Comparison of ENCODE assay signal across 8 cellular contexts in the genomic region with DNA sequence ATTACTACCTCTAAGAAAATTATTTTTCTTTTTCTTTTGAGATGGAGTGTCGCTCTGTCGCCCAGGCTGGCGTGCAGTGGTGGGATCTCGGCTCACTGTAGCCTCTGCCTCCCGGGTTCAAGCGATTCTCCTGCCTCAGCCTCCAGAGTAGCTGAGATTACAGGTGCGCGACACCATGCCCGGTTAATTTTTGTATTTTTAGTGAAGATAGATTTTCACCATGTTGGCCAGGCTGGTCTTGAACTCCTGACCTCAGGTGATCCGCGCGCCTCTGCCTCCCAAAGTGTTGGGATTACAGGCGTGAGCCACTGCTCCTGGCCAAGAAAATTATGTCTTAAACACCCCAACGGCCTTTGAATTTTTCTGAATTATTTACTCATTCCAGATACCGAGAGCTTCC. TPM values are rescaled to one million over a fixed set of nuclear protein-coding genes. Genes with fewer than 3 reads are reported as not detected.
DNase-seq lines count a peak whose midpoint lies in the region; ATAC-seq, FAIRE-seq and TF ChIP-seq lines count a peak whose summit lies in the region.
"Not testable (repeated sequence)": the region's sequence is repeated elsewhere in the genome, so short reads cannot be mapped to it uniquely, and the experiment has no call there.

No MANE protein-coding gene starts in this region.

- H2AFZ ChIP-seq in hepatocyte: peak overlapping the region; percentile 86

- H3K4me2 ChIP-seq in A549 (peak overlapping the region; percentile 92), hepatocyte (peak overlapping the region; percentile 77)

- CTCF ChIA-PET in A549 (lab: Yijun Ruan, JAX): interaction anchor here (0.7 to 2.7 kb wide), 6 partner anchors 101 to 252 kb away, joined by 3 to 11 read pairs (median 3); a partner anchor contains a TSS
- CTCF ChIA-PET in T-cell (lab: Charles Lee): not testable (repeated sequence)

- H3K27ac ChIP-seq in A549: peak overlapping the region; percentile 82 to 95
- H3K27ac ChIP-seq in cingulate gyrus (ENCODE audit: low read depth, low read length): peak overlapping the region; percentile 83
- peak overlapping the region; percentile 87 for H3K27ac ChIP-seq in hepatocyte

- TF ChIP-seq RAD21 in A549 (conservative IDR thresholded peaks at IDR 0.05 in 1 of 2, IDR thresholded peaks at IDR 0.05 in 1 of 2): not testable (repeated sequence)

- not testable (repeated sequence) for H3K9me3 Mint-ChIP-seq in IgD-negative memory B cell; T-cell; activated T-helper 2 cell treated with anti-CD3 and anti-CD28 coated beads, Interferon-gamma antibody, Interleukin-2, Interleukin-4, amounts not matched to agents 10 μg/mL and 5 μg/mL and 100 μg/mL, durations not matched to agents 14 hours and 24 hours and 36 hours; natural killer cell treated with Interleukin-12 subunit alpha and Interleukin-12 subunit beta and Interleukin-15 and Interleukin-18, amount 100 ng/mL, for 72 hours; stimulated activated effector memory CD8-positive, alpha-beta T cell treated with anti-CD3 and anti-CD28 coated beads, Interleukin-12 subunit alpha, Interleukin-12 subunit beta, amount 100 ng/mL, for 72 hours

- intact Hi-C loops in activated T-helper 2 cell treated with anti-CD3 and anti-CD28 coated beads, Interferon-gamma antibody, Interleukin-2, Interleukin-4, amounts not matched to agents 10 μg/mL and 5 μg/mL and 100 μg/mL, durations not matched to agents 14 hours and 24 hours and 36 hours (cut with micrococcal nuclease): not testable (repeated sequence)

- H3K36me3 ChIP-seq in hepatocyte (replicated peaks; ENCODE audit: insufficient read depth, low read depth): not testable (repeated sequence)

- not testable (repeated sequence) for H3K4me3 ChIP-seq in A549, hepatocyte

- not testable (repeated sequence) for TF ChIP-seq EP300 in A549 (IDR thresholded peaks at IDR 0.05)

- peaks cover 33 to 43% (median 41%) of the 10 kb centered on the region in 3 donors for H3K4me1 Mint-ChIP-seq in IgD-negative memory B cell
- peaks cover 55 to 59% (median 57%) of the 10 kb centered on the region in 3 donors for H3K4me1 Mint-ChIP-seq in T-cell
- peaks cover 41% of the 10 kb centered on the region for H3K4me1 Mint-ChIP-seq in activated T-helper 2 cell treated with anti-CD3 and anti-CD28 coated beads, Interferon-gamma antibody, Interleukin-2, Interleukin-4, amounts not matched to agents 10 μg/mL and 5 μg/mL and 100 μg/mL, durations not matched to agents 14 hours and 24 hours and 36 hours (ENCODE audit: low read depth)
- H3K4me1 Mint-ChIP-seq in natural killer cell treated with Interleukin-12 subunit alpha and Interleukin-12 subunit beta and Interleukin-15 and Interleukin-18, amount 100 ng/mL, for 72 hours (ENCODE audit: low read depth in 2 of 2): peaks cover 28 to 42% of the 10 kb centered on the region in 2 donors
- peaks cover 43% of the 10 kb centered on the region for H3K4me1 Mint-ChIP-seq in stimulated activated effector memory CD8-positive, alpha-beta T cell treated with anti-CD3 and anti-CD28 coated beads, Interleukin-12 subunit alpha, Interleukin-12 subunit beta, amount 100 ng/mL, for 72 hours

- H3K9me2 ChIP-seq in hepatocyte (replicated peaks; ENCODE audit: insufficient read depth): not testable (repeated sequence)

- 96% methylated on average over 15 of the region's 15 CpGs for WGBS in A549 (ENCODE audit: missing lambda C conversion rate)
- WGBS in hepatocyte (ENCODE audit: low lambda C conversion rate, missing lambda C conversion rate): 95% methylated on average over 15 of the region's 15 CpGs

- H3K27ac Mint-ChIP-seq in IgD-negative memory B cell (peak overlapping the region; percentile 95 to 99 (median 97)), T-cell (peak overlapping the region; percentile 99)
- peak overlapping the region; percentile 100 for H3K27ac Mint-ChIP-seq in activated T-helper 2 cell treated with anti-CD3 and anti-CD28 coated beads, Interferon-gamma antibody, Interleukin-2, Interleukin-4, amounts not matched to agents 10 μg/mL and 5 μg/mL and 100 μg/mL, durations not matched to agents 14 hours and 24 hours and 36 hours
- peak overlapping the region; percentile 100 for H3K27ac Mint-ChIP-seq in natural killer cell treated with Interleukin-12 subunit alpha and Interleukin-12 subunit beta and Interleukin-15 and Interleukin-18, amount 100 ng/mL, for 72 hours
- peak overlapping the region; percentile 98 for H3K27ac Mint-ChIP-seq in stimulated activated effector memory CD8-positive, alpha-beta T cell treated with anti-CD3 and anti-CD28 coated beads, Interleukin-12 subunit alpha, Interleukin-12 subunit beta, amount 100 ng/mL, for 72 hours

- not testable (repeated sequence) for ATAC-seq in A549; T-cell (replicated peaks in 1 of 4); natural killer cell treated with Interleukin-12 subunit alpha and Interleukin-12 subunit beta and Interleukin-15 and Interleukin-18, amount 100 ng/mL, for 72 hours; stimulated activated effector memory CD8-positive, alpha-beta T cell treated with anti-CD3 and anti-CD28 coated beads, Interleukin-12 subunit alpha, Interleukin-12 subunit beta, amount 100 ng/mL, for 72 hours

- not testable (repeated sequence) for TF ChIP-seq CTCF in A549 (IDR thresholded peaks at IDR 0.05); hepatocyte (IDR thresholded peaks at IDR 0.05; ENCODE audit: poor library complexity)

- FAIRE-seq in A549 (lab: Jason Lieb, UNC): not testable (repeated sequence)

- POLR2A ChIA-PET in A549 (lab: Yijun Ruan, JAX); T-cell (lab: Charles Lee): not testable (repeated sequence)

- H3K4me1 ChIP-seq in A549: peaks cover 13% of the 10 kb centered on the region
- not testable (repeated sequence) for H3K4me1 ChIP-seq in hepatocyte (ENCODE audit: insufficient read depth)

- H3K27me3 ChIP-seq in hepatocyte: not testable (repeated sequence)

- H3K36me3 Mint-ChIP-seq in IgD-negative memory B cell; T-cell; activated T-helper 2 cell treated with anti-CD3 and anti-CD28 coated beads, Interferon-gamma antibody, Interleukin-2, Interleukin-4, amounts not matched to agents 10 μg/mL and 5 μg/mL and 100 μg/mL, durations not matched to agents 14 hours and 24 hours and 36 hours (ENCODE audit: low read depth); natural killer cell treated with Interleukin-12 subunit alpha and Interleukin-12 subunit beta and Interleukin-15 and Interleukin-18, amount 100 ng/mL, for 72 hours: not testable (repeated sequence)
- H3K36me3 Mint-ChIP-seq in stimulated activated effector memory CD8-positive, alpha-beta T cell treated with anti-CD3 and anti-CD28 coated beads, Interleukin-12 subunit alpha, Interleukin-12 subunit beta, amount 100 ng/mL, for 72 hours: peaks cover 20% of the 10 kb centered on the region

- not testable (repeated sequence) for TF ChIP-seq POLR2A in A549 (IDR thresholded peaks at IDR 0.05; ENCODE audit: low read length)

- H3K9me3 ChIP-seq in A549; hepatocyte (ENCODE audit: low read depth): not testable (repeated sequence)

- H3K4me3 Mint-ChIP-seq in IgD-negative memory B cell: peak overlapping the region in 3 of 4 donors; percentile 28 to 99 (median 94)
- H3K4me3 Mint-ChIP-seq in T-cell: peak overlapping the region in 2 of 3 donors; percentile 96 to 97
- peak overlapping the region; percentile 5 for H3K4me3 Mint-ChIP-seq in activated T-helper 2 cell treated with anti-CD3 and anti-CD28 coated beads, Interferon-gamma antibody, Interleukin-2, Interleukin-4, amounts not matched to agents 10 μg/mL and 5 μg/mL and 100 μg/mL, durations not matched to agents 14 hours and 24 hours and 36 hours (ENCODE audit: low read depth)
- peak overlapping the region; percentile 100 for H3K4me3 Mint-ChIP-seq in natural killer cell treated with Interleukin-12 subunit alpha and Interleukin-12 subunit beta and Interleukin-15 and Interleukin-18, amount 100 ng/mL, for 72 hours
- H3K4me3 Mint-ChIP-seq in stimulated activated effector memory CD8-positive, alpha-beta T cell treated with anti-CD3 and anti-CD28 coated beads, Interleukin-12 subunit alpha, Interleukin-12 subunit beta, amount 100 ng/mL, for 72 hours: peak overlapping the region; percentile 98

- H3K27me3 Mint-ChIP-seq in IgD-negative memory B cell; T-cell; activated T-helper 2 cell treated with anti-CD3 and anti-CD28 coated beads, Interferon-gamma antibody, Interleukin-2, Interleukin-4, amounts not matched to agents 10 μg/mL and 5 μg/mL and 100 μg/mL, durations not matched to agents 14 hours and 24 hours and 36 hours (ENCODE audit: low read depth); natural killer cell treated with Interleukin-12 subunit alpha and Interleukin-12 subunit beta and Interleukin-15 and Interleukin-18, amount 100 ng/mL, for 72 hours: not testable (repeated sequence)

- H4K20me1 ChIP-seq in hepatocyte (ENCODE audit: insufficient read depth, poor library complexity, severe bottlenecking): not testable (repeated sequence)

- not testable (repeated sequence) for H3K79me2 ChIP-seq in hepatocyte

- DNase-seq in A549 (ENCODE audit: low read depth in 1 of 2, low spot score in 1 of 2); T-cell; activated T-helper 2 cell treated with anti-CD3 and anti-CD28 coated beads, Interferon-gamma antibody, Interleukin-2, Interleukin-4, amounts not matched to agents 10 μg/mL and 5 μg/mL and 100 μg/mL, durations not matched to agents 14 hours and 24 hours and 36 hours (ENCODE audit: low spot score); hepatocyte (ENCODE audit: low spot score); natural killer cell treated with Interleukin-12 subunit alpha and Interleukin-12 subunit beta and Interleukin-15 and Interleukin-18, amount 100 ng/mL, for 72 hours (ENCODE audit: low spot score); stimulated activated effector memory CD8-positive, alpha-beta T cell treated with anti-CD3 and anti-CD28 coated beads, Interleukin-12 subunit alpha, Interleukin-12 subunit beta, amount 100 ng/mL, for 72 hours (ENCODE audit: low spot score in 2 of 2): not testable (repeated sequence)

RNA-seq across cellular contexts. Expression of a gene that starts 19.6 kb away (rescaled TPM):
- polyA plus RNA-seq in A549 (2011; rRNA removed): 7.2 and 9.4 TPM in 2 replicates
- polyA plus RNA-seq in A549 (2012; cell fraction: cytosol; rRNA removed): 5.9 and 6.8 TPM in 2 replicates
- 4.3 and 5.4 TPM in 2 replicates for polyA plus RNA-seq in A549 (2012; cell fraction: nucleus; rRNA removed)
- 3.7 to 4.9 TPM (median 4.3 TPM) in 3 replicates for polyA plus RNA-seq in A549 (2017; fragmentation: RNase III; extraction: RNeasy Plus Mini Kit Qiagen cat#74134 plus additional on column Dnase treatment)
- polyA minus RNA-seq in A549 (2011; rRNA and poly(A)+ RNA removed): 3.0 and 4.7 TPM in 2 replicates
- polyA plus RNA-seq in IgD-negative memory B cell: 6.1 TPM
- 1 to 10 TPM; 3.2 to 8.5 (median 5.2) TPM for total RNA-seq in T-cell
- total RNA-seq in activated T-helper 2 cell treated with anti-CD3 and anti-CD28 coated beads, Interferon-gamma antibody, Interleukin-2, Interleukin-4, amounts not matched to agents 10 μg/mL and 5 μg/mL and 100 μg/mL, durations not matched to agents 14 hours and 24 hours and 36 hours: 2.0 and 2.2 TPM in 2 replicates
- 8.1 and 9.3 TPM in 2 replicates for total RNA-seq in hepatocyte
- polyA plus RNA-seq in hepatocyte: 5.6 and 8.9 TPM in 2 replicates
- total RNA-seq in natural killer cell treated with Interleukin-12 subunit alpha and Interleukin-12 subunit beta and Interleukin-15 and Interleukin-18, amount 100 ng/mL, for 72 hours: 1 to 10 TPM; 3.5 to 5.7 TPM

RNA-seq across cellular contexts. Expression of a gene that starts 47.6 kb away (rescaled TPM):
- polyA plus RNA-seq in A549 (2011; rRNA removed) (198 and 271 TPM in 2 replicates), A549 (2017; fragmentation: RNase III; extraction: RNeasy Plus Mini Kit Qiagen cat#74134 plus additional on column Dnase treatment) (217 to 228 TPM (median 221 TPM) in 3 replicates), IgD-negative memory B cell (242 TPM), hepatocyte (117 and 134 TPM in 2 replicates)
- polyA plus RNA-seq in A549 (2012; cell fraction: cytosol; rRNA removed): 236 and 250 TPM in 2 replicates
- polyA plus RNA-seq in A549 (2012; cell fraction: nucleus; rRNA removed): 275 and 276 TPM in 2 replicates
- 220 and 241 TPM in 2 replicates for polyA minus RNA-seq in A549 (2011; rRNA and poly(A)+ RNA removed)
- total RNA-seq in T-cell (100 to 1,000 TPM; 124 to 224 (median 206) TPM), hepatocyte (186 and 217 TPM in 2 replicates)
- total RNA-seq in activated T-helper 2 cell treated with anti-CD3 and anti-CD28 coated beads, Interferon-gamma antibody, Interleukin-2, Interleukin-4, amounts not matched to agents 10 μg/mL and 5 μg/mL and 100 μg/mL, durations not matched to agents 14 hours and 24 hours and 36 hours: 503 and 520 TPM in 2 replicates
- total RNA-seq in natural killer cell treated with Interleukin-12 subunit alpha and Interleukin-12 subunit beta and Interleukin-15 and Interleukin-18, amount 100 ng/mL, for 72 hours: 100 to 1,000 TPM; 340 to 514 TPM

Comparison
In these comparisons a context has a peak if more than half of its experiments do, and no peak if none do; other contexts are left out.
1. H3K4me3 Mint-ChIP-seq: peak in every context shown above with its lines; median percentile 100 in natural killer cell treated with Interleukin-12 subunit alpha and Interleukin-12 subunit beta and Interleukin-15 and Interleukin-18, amount 100 ng/mL, for 72 hours; 98 in stimulated activated effector memory CD8-positive, alpha-beta T cell treated with anti-CD3 and anti-CD28 coated beads, Interleukin-12 subunit alpha, Interleukin-12 subunit beta, amount 100 ng/mL, for 72 hours; 96 in T-cell; 94 in IgD-negative memory B cell; 5 in activated T-helper 2 cell treated with anti-CD3 and anti-CD28 coated beads, Interferon-gamma antibody, Interleukin-2, Interleukin-4, amounts not matched to agents 10 μg/mL and 5 μg/mL and 100 μg/mL, durations not matched to agents 14 hours and 24 hours and 36 hours.